ENCODE assay signal across 9 cellular contexts in the genomic region with DNA sequence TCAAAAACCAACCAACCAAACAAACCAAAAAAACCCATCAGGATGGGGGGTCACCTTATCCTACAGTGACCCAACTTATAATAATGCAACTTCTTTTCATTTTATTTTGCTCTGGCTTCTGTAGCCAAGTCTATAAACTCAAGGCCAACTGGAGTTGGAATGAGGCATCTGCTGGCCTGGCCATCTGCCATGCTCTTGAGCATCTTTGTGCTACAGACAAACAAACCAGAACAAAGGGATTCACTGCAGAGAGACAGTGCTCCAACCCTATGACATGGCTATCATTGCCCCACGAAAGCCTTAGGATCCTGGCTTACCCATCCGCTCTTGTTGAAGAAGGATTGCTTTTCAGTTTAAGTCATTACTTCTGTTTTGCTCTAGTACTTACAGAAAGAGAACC. TPM values are rescaled to one million over a fixed set of nuclear protein-coding genes. Genes with fewer than 3 reads are reported as not detected.
DNase-seq lines count a peak whose midpoint lies in the region; ATAC-seq and TF ChIP-seq lines count a peak whose summit lies in the region.
"Had no signal": no experiment of that assay in that cellular context is flagged by ENCODE, and none has a peak within 500 bp of the region (broad histone marks: within the 10 kb centered on the region; RNA-seq: fewer than 3 reads in every experiment).

No MANE protein-coding gene starts in this region.

- no peak for TF ChIP-seq CTCF in LNCaP clone FGC (IDR thresholded peaks at IDR 0.05; ENCODE audit: control insufficient read depth, extremely low read depth, insufficient read depth)
- no peak for TF ChIP-seq CTCF in cardiac muscle cell (IDR thresholded peaks at IDR 0.05; ENCODE audit: low read depth, low read length)
- TF ChIP-seq CTCF in testis (IDR thresholded peaks at IDR 0.05), result no peak

- intact Hi-C loops in testis (cut with DNase I; ENCODE audit: low total_unique reads), result no loop called here

- H3K27ac Mint-ChIP-seq in activated CD4-positive, alpha-beta memory T cell treated with anti-CD3 and anti-CD28 coated beads, Interleukin-2, amount 10 ng/mL, durations not matched to agents 7 days and 5 days, result no peak overlapping the region
- H3K27ac Mint-ChIP-seq: WTC11 had no signal

- CTCF ChIA-PET in activated CD4-positive, alpha-beta memory T cell treated with anti-CD3 and anti-CD28 coated beads, Interleukin-2, amount 10 ng/mL, durations not matched to agents 7 days and 5 days (lab: Charles Lee), result interaction anchor here (0.5 kb wide), 1 partner anchor 92 kb away, joined by 3 read pairs; no protein-coding TSS in a partner anchor

- peaks cover 31% of the 10 kb centered on the region for H3K4me1 ChIP-seq in cardiac muscle cell (ENCODE audit: low read depth)
- peaks cover 20% of the 10 kb centered on the region for H3K4me1 ChIP-seq in testis

- WGBS in testis, 2 donors, result 32 to 37% methylated on average over 2 of the region's 2 CpGs

- no peaks in the 10 kb centered on the region for H3K27me3 ChIP-seq in cardiac muscle cell
- no peaks in the 10 kb centered on the region for H3K27me3 ChIP-seq in testis

- no peaks in the 10 kb centered on the region for H3K27me3 Mint-ChIP-seq in activated CD4-positive, alpha-beta memory T cell treated with anti-CD3 and anti-CD28 coated beads, Interleukin-2, amount 10 ng/mL, durations not matched to agents 7 days and 5 days

- H3K36me3 ChIP-seq in cardiac muscle cell (no peaks in the 10 kb centered on the region), testis (ENCODE audit: low read depth, missing control alignments) (no peaks in the 10 kb centered on the region)

- H3K4me1 Mint-ChIP-seq in activated CD4-positive, alpha-beta memory T cell treated with anti-CD3 and anti-CD28 coated beads, Interleukin-2, amount 10 ng/mL, durations not matched to agents 7 days and 5 days, result no peaks in the 10 kb centered on the region
- H3K4me1 Mint-ChIP-seq: WTC11 had no signal

- H3K4me3 Mint-ChIP-seq in activated CD4-positive, alpha-beta memory T cell treated with anti-CD3 and anti-CD28 coated beads, Interleukin-2, amount 10 ng/mL, durations not matched to agents 7 days and 5 days, result no peak overlapping the region
- H3K4me3 Mint-ChIP-seq: WTC11 had no signal

- ATAC-seq in GM18505 (IDR thresholded peaks at IDR 0.05; ENCODE audit: unreplicated experiment), result no peak
- ATAC-seq: WTC11 had no signal

- no peak for TF ChIP-seq POLR2A in testis (IDR thresholded peaks at IDR 0.05)
- TF ChIP-seq POLR2A in GM18505 (IDR thresholded peaks at IDR 0.05; ENCODE audit: borderline replicate concordance, extremely low read depth, insufficient read depth, insufficient read length), result no peak

- no peaks in the 10 kb centered on the region for H3K9me3 Mint-ChIP-seq in activated CD4-positive, alpha-beta memory T cell treated with anti-CD3 and anti-CD28 coated beads, Interleukin-2, amount 10 ng/mL, durations not matched to agents 7 days and 5 days
- H3K9me3 Mint-ChIP-seq: WTC11 had no signal

- no peaks in the 10 kb centered on the region for H3K36me3 Mint-ChIP-seq in activated CD4-positive, alpha-beta memory T cell treated with anti-CD3 and anti-CD28 coated beads, Interleukin-2, amount 10 ng/mL, durations not matched to agents 7 days and 5 days (ENCODE audit: low read depth)
- H3K36me3 Mint-ChIP-seq: WTC11 had no signal

- H3K4me3 ChIP-seq in LNCaP clone FGC (ENCODE audit: low read depth, low read length), result no peak overlapping the region
- no peak overlapping the region for H3K4me3 ChIP-seq in cardiac muscle cell
- no peak overlapping the region for H3K4me3 ChIP-seq in testis

- H3K27ac ChIP-seq in cardiac muscle cell (peak overlapping the region; percentile 95), testis (no peak overlapping the region)

- POLR2A ChIA-PET in activated CD4-positive, alpha-beta memory T cell treated with anti-CD3 and anti-CD28 coated beads, Interleukin-2, amount 10 ng/mL, durations not matched to agents 7 days and 5 days (lab: Charles Lee), result no interaction called here

- H3K9me3 ChIP-seq in cardiac muscle cell (ENCODE audit: low read depth), result no peaks in the 10 kb centered on the region
- H3K9me3 ChIP-seq in testis, result no peaks in the 10 kb centered on the region

- DNase-seq in LNCaP clone FGC (ENCODE audit: low read depth) (peak; percentile 96), SHP77 treated with DMSO at 0.1 percent for 48 hours (lab: John Stamatoyannopoulos, UW) (peak; percentile 41), cardiac muscle cell (ENCODE audit: low read depth in 1 of 2, low spot score in 1 of 2) (peak in 1 of 2 donors; percentile 34), testis (peak; percentile 80)
- no peak for DNase-seq in stimulated activated CD4-positive, alpha-beta T cell treated with anti-CD3 and anti-CD28 coated beads, Interleukin-4, amount 100 ng/mL, for 4 hours
- DNase-seq in activated CD4-positive, alpha-beta memory T cell treated with anti-CD3 and anti-CD28 coated beads, Interleukin-2, amount 10 ng/mL, durations not matched to agents 7 days and 5 days, result no peak
- DNase-seq: aorta had no signal

RNA-seq across cellular contexts. Expression of a gene that starts 49.2 kb away (rescaled TPM):
- total RNA-seq in cardiac muscle cell, result 0.04 and 0.12 TPM in 2 replicates
- polyA plus RNA-seq in cardiac muscle cell, result 1.9 and 2.7 TPM in 2 replicates
- 10 to 100 TPM; 22.9 to 32.0 TPM for total RNA-seq in testis
- polyA plus RNA-seq in testis (ENCODE audit: insufficient read depth, low read depth, low replicate concordance), result 29.1 TPM
- not detected for total RNA-seq in activated CD4-positive, alpha-beta memory T cell treated with anti-CD3 and anti-CD28 coated beads, Interleukin-2, amount 10 ng/mL, durations not matched to agents 7 days and 5 days
- total RNA-seq: WTC11 had no signal

Comparison
In these comparisons a context has a peak if more than half of its experiments do, and no peak if none do; other contexts are left out.
1. DNase-seq: peak in LNCaP clone FGC (single experiment), SHP77 treated with DMSO at 0.1 percent for 48 hours (single experiment) and testis (single experiment); none in stimulated activated CD4-positive, alpha-beta T cell treated with anti-CD3 and anti-CD28 coated beads, Interleukin-4, amount 100 ng/mL, for 4 hours (0 of 2) and activated CD4-positive, alpha-beta memory T cell treated with anti-CD3 and anti-CD28 coated beads, Interleukin-2, amount 10 ng/mL, durations not matched to agents 7 days and 5 days (single experiment).
2. RNA of a gene that starts 49.2 kb away (total RNA-seq): 22.9 to 32.0 TPM in testis; 0.04 to 0.12 TPM in cardiac muscle cell and not detected in activated CD4-positive, alpha-beta memory T cell treated with anti-CD3 and anti-CD28 coated beads, Interleukin-2, amount 10 ng/mL, durations not matched to agents 7 days and 5 days; every median in the first group is over 10 times any median in the second.